ENCODE assay signal across 8 cellular contexts in genomic region chr2:121596221-121597080, GRCh38. TPM values are rescaled to one million over a fixed set of nuclear protein-coding genes. Genes with fewer than 3 reads are reported as not detected.
A peak's percentile ranks its signal among the peaks of the same experiment; 100 is the strongest.
DNase-seq lines count a peak whose midpoint lies in the region; ATAC-seq and TF ChIP-seq lines count a peak whose summit lies in the region.

No MANE protein-coding gene starts in this region.

- peak overlapping the region; percentile 33 to 58 (median 50) for H3K27ac ChIP-seq in esophagus squamous epithelium

- peak overlapping the region in 1 of 4 donors; percentile 28 for H3K4me3 ChIP-seq in esophagus squamous epithelium

- 41 to 52% methylated on average over 9 to 10 of the region's 11 CpGs for WGBS in esophagus squamous epithelium, 2 donors

- peaks cover 43% of the 10 kb centered on the region for H3K4me1 Mint-ChIP-seq in HFFc6 (ENCODE audit: low read depth)
- peaks cover 40 to 56% of the 10 kb centered on the region in 2 donors for H3K4me1 Mint-ChIP-seq in natural killer cell

- no peak for TF ChIP-seq POLR2A in esophagus squamous epithelium (IDR thresholded peaks at IDR 0.05)

- no peaks in the 10 kb centered on the region for H3K9me3 ChIP-seq in esophagus squamous epithelium

- H3K27ac Mint-ChIP-seq in HFFc6 = peak overlapping the region; percentile 81
- H3K27ac Mint-ChIP-seq in natural killer cell = peak overlapping the region; percentile 74 to 89

- no peaks in the 10 kb centered on the region for H3K27me3 Mint-ChIP-seq in HFFc6 (ENCODE audit: insufficient read depth)
- H3K27me3 Mint-ChIP-seq in natural killer cell (ENCODE audit: low read depth in 2 of 2) = no peaks in the 10 kb centered on the region

- H3K36me3 Mint-ChIP-seq in HFFc6 (ENCODE audit: low read depth) = no peaks in the 10 kb centered on the region
- no peaks in the 10 kb centered on the region for H3K36me3 Mint-ChIP-seq in natural killer cell

- peak; percentile 79 to 87 (median 86) for ATAC-seq in natural killer cell

- intact Hi-C loops in esophagus squamous epithelium (cut with DNase I) (no loop called here), natural killer cell (cut with micrococcal nuclease) (loop anchor here (5.0 to 10.0 kb wide), 2 partner anchors 51 to 52 kb away; partner anchors contain the start of gene CLASP1)

- H3K4me3 Mint-ChIP-seq in HFFc6 (peak overlapping the region; percentile 83), natural killer cell (peak overlapping the region; percentile 79)

- no peaks in the 10 kb centered on the region for H3K27me3 ChIP-seq in esophagus squamous epithelium

- no peaks in the 10 kb centered on the region for H3K9me3 Mint-ChIP-seq in HFFc6
- no peaks in the 10 kb centered on the region for H3K9me3 Mint-ChIP-seq in natural killer cell

- peak; percentile 50 for DNase-seq in Ammon's horn (ENCODE audit: low spot score)
- peak; percentile 63 for DNase-seq in HFFc6
- DNase-seq in M059J (ENCODE audit: low read depth) = peak; percentile 62
- DNase-seq in UCSD-AML1 (lab: John Stamatoyannopoulos, UW; ENCODE audit: unreplicated experiment) = peak; percentile 39
- no peak for DNase-seq in esophagus squamous epithelium (lab: John Stamatoyannopoulos, UW)
- DNase-seq in natural killer cell = no peak
- DNase-seq in NCI-H1436 treated with DMSO at 0.1 percent for 48 hours (lab: John Stamatoyannopoulos, UW) = no peak

- peak; percentile 32; the same call in 1 of the 2 replicates for TF ChIP-seq CTCF in GM12874 (IDR thresholded peaks at IDR 0.05; ENCODE audit: insufficient read depth, low read depth, low read length)
- TF ChIP-seq CTCF in HFFc6 (IDR thresholded peaks at IDR 0.05) = peak; percentile 72
- TF ChIP-seq CTCF in esophagus squamous epithelium (IDR thresholded peaks at IDR 0.05) = peak in 5 of 6 experiments; percentile 20 to 41 (median 29)
- no peak for TF ChIP-seq CTCF in natural killer cell (IDR thresholded peaks at IDR 0.05)

- H3K36me3 ChIP-seq in esophagus squamous epithelium = peaks cover 0 to 8% (median 0%) of the 10 kb centered on the region in 3 donors

- peaks cover 7 to 31% (median 11%) of the 10 kb centered on the region in 3 donors for H3K4me1 ChIP-seq in esophagus squamous epithelium

RNA-seq across cellular contexts. Expression of gene CLASP1, which starts 52.8 kb away (rescaled TPM):
- total RNA-seq in HFFc6 (2021; fragmentation: NEBNext Ultra II Directional; extraction: Animal tissue kit (Norgen Biotek cat#: 25700)) = 10 to 100 TPM; 38.2 to 49.0 (median 41.1) TPM
- total RNA-seq in M059J (2014; rRNA removed; shearing (Covaris generic)) = 30.8 and 40.6 TPM in 2 replicates
- total RNA-seq in esophagus squamous epithelium = 10 to 100 TPM; 28.9 to 58.0 (median 41.9) TPM
- 100 to 1,000 TPM; 125 to 142 (median 127) TPM for total RNA-seq in natural killer cell

Comparison
In these comparisons a context has a peak if more than half of its experiments do, and no peak if none do; other contexts are left out.
1. DNase-seq: peak in Ammon's horn (single experiment), HFFc6 (single experiment), M059J (single experiment) and UCSD-AML1 (single experiment); none in esophagus squamous epithelium (single experiment), natural killer cell (single experiment) and NCI-H1436 treated with DMSO at 0.1 percent for 48 hours (single experiment).